ENCODE assay signal across 23 cellular contexts in genomic region chr3:181403876-181404660, GRCh38.
"Had no signal": no experiment of that assay in that cellular context is flagged by ENCODE, and none has a peak within 500 bp of the region (broad histone marks: within the 10 kb centered on the region; RNA-seq: fewer than 3 reads in every experiment).

No MANE protein-coding gene starts in this region.

- H3K36me3 ChIP-seq: sigmoid colon, vagina, WERI-Rb-1 had no signal

- H2AFZ ChIP-seq: hepatocyte had no signal

- H3K9me3 ChIP-seq: sigmoid colon, testis, vagina had no signal

- H3K79me2 ChIP-seq: hepatocyte had no signal

- H3K27me3 ChIP-seq: hepatocyte, sigmoid colon, testis, vagina had no signal

- H3K27ac ChIP-seq: hepatocyte, sigmoid colon, testis, vagina, WERI-Rb-1 had no signal

- H3K4me1 ChIP-seq: sigmoid colon, testis, vagina had no signal

- H3K4me3 ChIP-seq: hepatocyte, sigmoid colon, testis, vagina had no signal

- H3K4me2 ChIP-seq: hepatocyte had no signal

- ATAC-seq: activated CD8-positive, alpha-beta T cell treated with anti-CD3 and anti-CD28 coated beads, Interleukin-2, amount 10 ng/mL, durations not matched to agents 7 days and 5 days; activated naive CD8-positive, alpha-beta T cell treated with anti-CD3 and anti-CD28 coated beads, Interleukin-2, amount 50 U/mL, for 24 hours; effector memory CD8-positive, alpha-beta T cell; naive thymus-derived CD4-positive, alpha-beta T cell; stimulated activated naive B cell treated with anti-CD40 and anti-IgM and Interleukin-4, amounts not matched to agents 10 μg/mL and 1 μg/mL and 100 μg/mL, for 72 hours had no signal

- DNase-seq: activated CD4-positive, alpha-beta T cell treated with anti-CD3 and anti-CD28 coated beads, Interleukin-2, amount 50 U/mL, for 1 hour; activated CD4-positive, CD25-positive, alpha-beta regulatory T cell treated with anti-CD3 and anti-CD28 coated beads, Interleukin-2, amount 50 U/mL, for 72 hours; activated CD8-positive, alpha-beta T cell treated with anti-CD3 and anti-CD28 coated beads, Interleukin-2, amount 10 ng/mL, durations not matched to agents 7 days and 5 days; activated gamma-delta T cell; activated naive CD4-positive, alpha-beta T cell treated with anti-CD3 and anti-CD28 coated beads, Interleukin-2, amount 50 U/mL, for 16 hours; activated naive CD8-positive, alpha-beta T cell treated with anti-CD3 and anti-CD28 coated beads, Interleukin-2, amount 50 U/mL, for 24 hours; central memory CD4-positive, alpha-beta T cell; effector memory CD8-positive, alpha-beta T cell; foreskin melanocyte; glutamatergic neuron; immature natural killer cell; naive thymus-derived CD4-positive, alpha-beta T cell; posterior cingulate gyrus; retina; sigmoid colon; stimulated activated CD4-positive, alpha-beta T cell treated with anti-CD3 and anti-CD28 coated beads, Interleukin-2, amount 100 ng/mL, for 48 hours; stimulated activated CD8-positive, alpha-beta memory T cell treated with anti-CD3 and anti-CD28 coated beads, Interleukin-4, amount 100 ng/mL, for 48 hours; stimulated activated naive B cell treated with anti-CD40 and anti-IgM and Interleukin-4, amounts not matched to agents 10 μg/mL and 1 μg/mL and 100 μg/mL, for 72 hours; testis; trophoblast cell; WERI-Rb-1 had no signal
